18 cellular contexts compared by ENCODE assay signal in genomic region chr2:121809607-121810006, GRCh38. TPM values are rescaled to one million over a fixed set of nuclear protein-coding genes. Genes with fewer than 3 reads are reported as not detected.
A peak's percentile ranks its signal among the peaks of the same experiment; 100 is the strongest.
DNase-seq lines count a peak whose midpoint lies in the region; ATAC-seq and TF ChIP-seq lines count a peak whose summit lies in the region.
"Had no signal": no experiment of that assay in that cellular context is flagged by ENCODE, and none has a peak within 500 bp of the region (broad histone marks: within the 10 kb centered on the region; RNA-seq: fewer than 3 reads in every experiment).

No MANE protein-coding gene starts in this region.

- H3K4me3 Mint-ChIP-seq in GM23338 (no peak overlapping the region), osteocyte (ENCODE audit: unreplicated experiment) (no peak overlapping the region)
- H3K4me3 Mint-ChIP-seq: CD8-positive, alpha-beta memory T cell; IgD-negative memory B cell had no signal

- H3K27ac Mint-ChIP-seq in GM23338 (no peak overlapping the region), osteocyte (ENCODE audit: unreplicated experiment) (no peak overlapping the region)
- H3K27ac Mint-ChIP-seq: IgD-negative memory B cell had no signal

- H3K4me2 ChIP-seq in GM23338: no peak overlapping the region
- H3K4me2 ChIP-seq: BLaER1 treated with 17β-estradiol and CSF1 and Interleukin-3, amounts not matched to agents 10 nM and 100 nM had no signal

- H3K9me3 ChIP-seq in sigmoid colon: no peaks in the 10 kb centered on the region

- H3K27ac ChIP-seq in GM23338 (ENCODE audit: low read depth): no peak overlapping the region
- H3K27ac ChIP-seq in sigmoid colon: no peak overlapping the region
- H3K27ac ChIP-seq: BLaER1 treated with 17β-estradiol and CSF1 and Interleukin-3, amounts not matched to agents 10 nM and 100 nM had no signal

- H3K4me1 ChIP-seq in GM23338 (ENCODE audit: insufficient read depth) (peaks cover 19% of the 10 kb centered on the region), sigmoid colon (no peaks in the 10 kb centered on the region)

- H3K27me3 ChIP-seq in GM23338 (ENCODE audit: insufficient read depth) (no peaks in the 10 kb centered on the region), sigmoid colon (no peaks in the 10 kb centered on the region)
- H3K27me3 ChIP-seq: BLaER1 treated with 17β-estradiol and CSF1 and Interleukin-3, amounts not matched to agents 10 nM and 100 nM had no signal

- H4K20me1 ChIP-seq in GM23338 (replicated peaks; ENCODE audit: insufficient read depth): no peaks in the 10 kb centered on the region
- H4K20me1 ChIP-seq: BLaER1 treated with 17β-estradiol and CSF1 and Interleukin-3, amounts not matched to agents 10 nM and 100 nM had no signal

- no peak for TF ChIP-seq EP300 in sigmoid colon (IDR thresholded peaks at IDR 0.05)

- peak overlapping the region; percentile 15; the same call in 1 of the 2 replicates for H2AFZ ChIP-seq in GM23338

- peaks cover 6% of the 10 kb centered on the region; the same call in 1 of the 2 replicates for H3K9me2 ChIP-seq in GM23338 (ENCODE audit: insufficient read depth)

- H3K4me1 Mint-ChIP-seq in GM23338 (peaks cover 40% of the 10 kb centered on the region), osteocyte (ENCODE audit: unreplicated experiment) (peaks cover 1% of the 10 kb centered on the region)

- H3K9me3 Mint-ChIP-seq in GM23338: peaks cover 15% of the 10 kb centered on the region; the same call in 2 of the 3 replicates
- H3K9me3 Mint-ChIP-seq in osteocyte (ENCODE audit: unreplicated experiment): no peaks in the 10 kb centered on the region

- 21 to 55% methylated on average over 4 of the region's 4 CpGs for WGBS in sigmoid colon, 2 donors

- intact Hi-C loops in left colon (cut with DNase I, micrococcal nuclease) (no loop called here), sigmoid colon (cut with DNase I) (no loop called here)

- H3K36me3 Mint-ChIP-seq in GM23338 (ENCODE audit: low read depth): peaks cover 12% of the 10 kb centered on the region
- no peaks in the 10 kb centered on the region for H3K36me3 Mint-ChIP-seq in osteocyte (ENCODE audit: unreplicated experiment)
- H3K36me3 Mint-ChIP-seq: CD8-positive, alpha-beta memory T cell; IgD-negative memory B cell had no signal

- no peak for TF ChIP-seq CTCF in GM23338 (conservative IDR thresholded peaks at IDR 0.05; ENCODE audit: low read depth in 2 of 2)
- TF ChIP-seq CTCF in osteocyte (IDR thresholded peaks at IDR 0.05): no peak
- no peak for TF ChIP-seq CTCF in sigmoid colon (IDR thresholded peaks at IDR 0.05)

- H3K36me3 ChIP-seq in GM23338 (ENCODE audit: insufficient read depth) (no peaks in the 10 kb centered on the region), sigmoid colon (no peaks in the 10 kb centered on the region)
- H3K36me3 ChIP-seq: BLaER1 treated with 17β-estradiol and CSF1 and Interleukin-3, amounts not matched to agents 10 nM and 100 nM had no signal

- H3K27me3 Mint-ChIP-seq in GM23338 (ENCODE audit: insufficient read depth, low read depth, poor library complexity) (peaks cover 19% of the 10 kb centered on the region), osteocyte (ENCODE audit: unreplicated experiment) (peaks cover 28% of the 10 kb centered on the region)

- no peak for TF ChIP-seq POLR2A in sigmoid colon (IDR thresholded peaks at IDR 0.05)

- DNase-seq in GM23338 (ENCODE audit: low spot score) (no peak), NCI-H69 (lab: John Stamatoyannopoulos, UW) (peak; percentile 7), left colon (no peak), renal cortical epithelial cell (ENCODE audit: low read depth) (peak; percentile 63), osteocyte (ENCODE audit: extremely low spot score, unreplicated experiment) (no peak), sigmoid colon (no peak)
- DNase-seq: CD8-positive, alpha-beta memory T cell; DND-41; H7; Kasumi-1; NCI-H1105; NCI-H1694; NCI-H446 treated with DMSO at 0.1 percent for 48 hours; RPMI8226; SIG-M5 had no signal

- no peaks in the 10 kb centered on the region for H3K79me2 ChIP-seq in GM23338 (replicated peaks; ENCODE audit: insufficient read depth)

- ATAC-seq in GM23338 (no peak), left colon (peak; percentile 28), GM21786 (IDR thresholded peaks at IDR 0.05; ENCODE audit: unreplicated experiment) (no peak)

- no peak overlapping the region for H3K4me3 ChIP-seq in GM23338
- no peak overlapping the region for H3K4me3 ChIP-seq in sigmoid colon
- H3K4me3 ChIP-seq: BLaER1 treated with 17β-estradiol and CSF1 and Interleukin-3, amounts not matched to agents 10 nM and 100 nM had no signal

- no peaks in the 10 kb centered on the region for H3F3A ChIP-seq in GM23338 (replicated peaks; ENCODE audit: low read depth)

TF ChIP-seq in GM23338, 12 proteins besides CTCF, POLR2A, EP300 and RAD21 (continues in another document):
- TF ChIP-seq ZNF331 (CRISPR knock-in tag; IDR thresholded peaks at IDR 0.05; ENCODE audit: low read depth) (no peak), EZH2phosphoT487 (IDR thresholded peaks at IDR 0.05; ENCODE audit: unreplicated experiment) (no peak), ZNF114 (CRISPR knock-in tag; IDR thresholded peaks at IDR 0.05) (no peak), EZH2 (IDR thresholded peaks at IDR 0.05; ENCODE audit: low read depth, unreplicated experiment) (no peak), STAT1 (IDR thresholded peaks at IDR 0.05; ENCODE audit: unreplicated experiment) (no peak), CREB1 (CRISPR knock-in tag; IDR thresholded peaks at IDR 0.05; ENCODE audit: low read depth) (no peak)
- TF ChIP-seq, protein P1, sequence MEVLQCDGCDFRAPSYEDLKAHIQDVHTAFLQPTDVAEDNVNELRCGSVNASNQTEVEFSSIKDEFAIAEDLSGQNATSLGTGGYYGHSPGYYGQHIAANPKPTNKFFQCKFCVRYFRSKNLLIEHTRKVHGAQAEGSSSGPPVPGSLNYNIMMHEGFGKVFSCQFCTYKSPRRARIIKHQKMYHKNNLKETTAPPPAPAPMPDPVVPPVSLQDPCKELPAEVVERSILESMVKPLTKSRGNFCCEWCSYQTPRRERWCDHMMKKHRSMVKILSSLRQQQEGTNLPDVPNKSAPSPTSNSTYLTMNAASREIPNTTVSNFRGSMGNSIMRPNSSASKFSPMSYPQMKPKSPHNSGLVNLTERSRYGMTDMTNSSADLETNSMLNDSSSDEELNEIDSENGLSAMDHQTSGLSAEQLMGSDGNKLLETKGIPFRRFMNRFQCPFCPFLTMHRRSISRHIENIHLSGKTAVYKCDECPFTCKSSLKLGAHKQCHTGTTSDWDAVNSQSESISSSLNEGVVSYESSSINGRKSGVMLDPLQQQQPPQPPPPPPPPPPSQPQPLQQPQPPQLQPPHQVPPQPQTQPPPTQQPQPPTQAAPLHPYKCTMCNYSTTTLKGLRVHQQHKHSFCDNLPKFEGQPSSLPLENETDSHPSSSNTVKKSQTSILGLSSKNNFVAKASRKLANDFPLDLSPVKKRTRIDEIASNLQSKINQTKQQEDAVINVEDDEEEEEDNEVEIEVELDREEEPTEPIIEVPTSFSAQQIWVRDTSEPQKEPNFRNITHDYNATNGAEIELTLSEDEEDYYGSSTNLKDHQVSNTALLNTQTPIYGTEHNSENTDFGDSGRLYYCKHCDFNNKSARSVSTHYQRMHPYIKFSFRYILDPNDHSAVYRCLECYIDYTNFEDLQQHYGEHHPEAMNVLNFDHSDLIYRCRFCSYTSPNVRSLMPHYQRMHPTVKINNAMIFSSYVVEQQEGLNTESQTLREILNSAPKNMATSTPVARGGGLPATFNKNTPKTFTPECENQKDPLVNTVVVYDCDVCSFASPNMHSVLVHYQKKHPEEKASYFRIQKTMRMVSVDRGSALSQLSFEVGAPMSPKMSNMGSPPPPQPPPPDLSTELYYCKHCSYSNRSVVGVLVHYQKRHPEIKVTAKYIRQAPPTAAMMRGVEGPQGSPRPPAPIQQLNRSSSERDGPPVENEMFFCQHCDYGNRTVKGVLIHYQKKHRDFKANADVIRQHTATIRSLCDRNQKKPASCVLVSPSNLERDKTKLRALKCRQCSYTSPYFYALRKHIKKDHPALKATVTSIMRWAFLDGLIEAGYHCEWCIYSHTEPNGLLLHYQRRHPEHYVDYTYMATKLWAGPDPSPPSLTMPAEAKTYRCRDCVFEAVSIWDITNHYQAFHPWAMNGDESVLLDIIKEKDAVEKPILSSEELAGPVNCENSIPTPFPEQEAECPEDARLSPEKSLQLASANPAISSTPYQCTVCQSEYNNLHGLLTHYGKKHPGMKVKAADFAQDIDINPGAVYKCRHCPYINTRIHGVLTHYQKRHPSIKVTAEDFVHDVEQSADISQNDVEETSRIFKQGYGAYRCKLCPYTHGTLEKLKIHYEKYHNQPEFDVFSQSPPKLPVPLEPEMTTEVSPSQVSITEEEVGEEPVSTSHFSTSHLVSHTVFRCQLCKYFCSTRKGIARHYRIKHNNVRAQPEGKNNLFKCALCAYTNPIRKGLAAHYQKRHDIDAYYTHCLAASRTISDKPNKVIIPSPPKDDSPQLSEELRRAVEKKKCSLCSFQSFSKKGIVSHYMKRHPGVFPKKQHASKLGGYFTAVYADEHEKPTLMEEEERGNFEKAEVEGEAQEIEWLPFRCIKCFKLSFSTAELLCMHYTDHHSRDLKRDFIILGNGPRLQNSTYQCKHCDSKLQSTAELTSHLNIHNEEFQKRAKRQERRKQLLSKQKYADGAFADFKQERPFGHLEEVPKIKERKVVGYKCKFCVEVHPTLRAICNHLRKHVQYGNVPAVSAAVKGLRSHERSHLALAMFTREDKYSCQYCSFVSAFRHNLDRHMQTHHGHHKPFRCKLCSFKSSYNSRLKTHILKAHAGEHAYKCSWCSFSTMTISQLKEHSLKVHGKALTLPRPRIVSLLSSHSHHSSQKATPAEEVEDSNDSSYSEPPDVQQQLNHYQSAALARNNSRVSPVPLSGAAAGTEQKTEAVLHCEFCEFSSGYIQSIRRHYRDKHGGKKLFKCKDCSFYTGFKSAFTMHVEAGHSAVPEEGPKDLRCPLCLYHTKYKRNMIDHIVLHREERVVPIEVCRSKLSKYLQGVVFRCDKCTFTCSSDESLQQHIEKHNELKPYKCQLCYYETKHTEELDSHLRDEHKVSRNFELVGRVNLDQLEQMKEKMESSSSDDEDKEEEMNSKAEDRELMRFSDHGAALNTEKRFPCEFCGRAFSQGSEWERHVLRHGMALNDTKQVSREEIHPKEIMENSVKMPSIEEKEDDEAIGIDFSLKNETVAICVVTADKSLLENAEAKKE (CRISPR knock-in tag; IDR thresholded peaks at IDR 0.05): no peak

RNA-seq across cellular contexts. Expression of gene TSN, which starts 54.2 kb away (rescaled TPM):
- 94.2 and 94.8 TPM in 2 replicates for total RNA-seq in GM23338 (2014; rRNA removed; shearing (Covaris generic))
- polyA plus RNA-seq in GM23338 (2016; fragmentation: Nextera tagmentation; extraction: Ambion mirVana) (49.6 and 62.5 TPM in 2 replicates), sigmoid colon (10 to 100 TPM; 15.6 to 37.0 (median 18.7) TPM)
- total RNA-seq in left colon (10 to 100 TPM; 40.3 to 44.0 TPM), renal cortical epithelial cell (81.1 and 83.8 TPM in 2 replicates), osteocyte (61.4 and 68.6 TPM in 2 replicates), sigmoid colon (10 to 100 TPM; 24.8 to 51.5 (median 42.0) TPM)

Comparison
In these comparisons a context has a peak if more than half of its experiments do, and no peak if none do; other contexts are left out.
1. DNase-seq: peak in NCI-H69 (single experiment) and renal cortical epithelial cell (single experiment); none in GM23338 (single experiment), left colon (0 of 2), osteocyte (single experiment) and sigmoid colon (single experiment).